Comparison of ENCODE assay signal across 14 cellular contexts in the genomic region with DNA sequence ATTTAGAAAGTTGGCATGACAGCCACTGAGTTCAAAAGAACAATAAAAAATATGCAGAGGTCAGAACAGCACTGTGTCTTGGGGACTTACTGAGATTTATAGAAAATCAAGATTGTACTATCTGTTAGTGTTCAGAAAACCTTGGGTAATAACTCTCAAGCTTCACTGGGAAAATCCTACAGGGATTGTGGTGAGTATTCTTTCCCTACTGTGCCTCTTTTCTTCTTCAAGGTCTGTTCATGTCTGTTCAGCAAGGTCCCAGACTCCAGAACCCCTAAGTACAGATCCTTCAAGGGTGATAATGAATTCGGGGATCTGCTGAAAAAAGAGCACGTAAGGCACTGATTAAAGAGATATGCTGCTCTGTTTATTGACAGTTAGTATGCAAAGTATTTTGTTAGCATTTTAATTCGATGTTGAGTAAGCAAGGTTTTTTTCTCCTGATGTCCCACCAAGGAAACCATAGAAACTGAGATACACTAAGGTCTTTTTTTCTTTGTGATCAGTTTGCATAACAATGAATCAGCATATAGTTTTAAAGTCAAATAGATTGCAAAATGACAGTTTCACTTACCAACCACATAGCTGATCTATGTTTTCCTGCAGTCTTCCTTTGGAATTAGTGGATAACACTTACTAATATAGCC.
DNase-seq lines count a peak whose midpoint lies in the region; ATAC-seq and TF ChIP-seq lines count a peak whose summit lies in the region.
"Had no signal": no experiment of that assay in that cellular context is flagged by ENCODE, and none has a peak within 500 bp of the region (broad histone marks: within the 10 kb centered on the region; RNA-seq: fewer than 3 reads in every experiment).

No MANE protein-coding gene starts in this region.

- no peaks in the 10 kb centered on the region for H3K27me3 ChIP-seq in stomach
- H3K27me3 ChIP-seq: neutrophil had no signal

- intact Hi-C loops in stomach (cut with DNase I; ENCODE audit: low total_unique reads) = no loop called here

- H3K27ac ChIP-seq in stomach = no peak overlapping the region
- H3K27ac ChIP-seq: C4-2B, neutrophil had no signal

- WGBS in stomach, 5 donors = 34 to 44% (median 38%) methylated on average over 3 of the region's 3 CpGs

- no peak for TF ChIP-seq EP300 in stomach (IDR thresholded peaks at IDR 0.05)

- no peak for ATAC-seq in GM18909 (IDR thresholded peaks at IDR 0.05; ENCODE audit: poor library complexity, unreplicated experiment)

- no peaks in the 10 kb centered on the region for H3K9me3 ChIP-seq in stomach
- H3K9me3 ChIP-seq: neutrophil had no signal

- H3K36me3 ChIP-seq in stomach = no peaks in the 10 kb centered on the region
- H3K36me3 ChIP-seq: neutrophil had no signal

- peak; percentile 14 for DNase-seq in AG08396 (ENCODE audit: low spot score)
- DNase-seq in LHCN-M2 (ENCODE audit: low read depth) = peak; percentile 86
- DNase-seq in choroid plexus epithelial cell (ENCODE audit: low read depth) = peak; percentile 78
- peak; percentile 32 to 52 for DNase-seq in lung microvascular endothelial cell (ENCODE audit: low read depth in 2 of 2)
- DNase-seq in stomach = no peak
- no peak for DNase-seq in LoVo (ENCODE audit: low spot score)
- DNase-seq in GM19240 (ENCODE audit: insufficient read length, low spot score) = no peak
- DNase-seq: activated naive CD4-positive, alpha-beta T cell treated with anti-CD3 and anti-CD28 coated beads, Interleukin-2, amount 10 ng/mL, durations not matched to agents 7 days and 5 days; dorsolateral prefrontal cortex; left ventricle myocardium superior; NCI-H446 treated with DMSO at 0.1 percent for 48 hours had no signal

- no peak overlapping the region for H3K4me3 ChIP-seq in choroid plexus epithelial cell (ENCODE audit: low read depth, low read length)
- no peak overlapping the region for H3K4me3 ChIP-seq in stomach
- H3K4me3 ChIP-seq: dorsolateral prefrontal cortex had no signal

- TF ChIP-seq CTCF in choroid plexus epithelial cell (conservative IDR thresholded peaks at IDR 0.05; ENCODE audit: low read depth, low read length) (no peak), stomach (IDR thresholded peaks at IDR 0.05) (no peak)

- peaks cover 0 to 20% (median 6%) of the 10 kb centered on the region in 4 donors for H3K4me1 ChIP-seq in stomach

- no peak for TF ChIP-seq POLR2A in stomach (IDR thresholded peaks at IDR 0.05)

Comparison
In these comparisons a context has a peak if more than half of its experiments do, and no peak if none do; other contexts are left out.
1. DNase-seq: peak in AG08396 (single experiment), LHCN-M2 (single experiment), choroid plexus epithelial cell (single experiment) and lung microvascular endothelial cell (2 of 2); none in stomach (single experiment), LoVo (single experiment) and GM19240 (single experiment).